14 cellular contexts compared by ENCODE assay signal in genomic region chr16:84607061-84607460, GRCh38. TPM values are rescaled to one million over a fixed set of nuclear protein-coding genes. Genes with fewer than 3 reads are reported as not detected.
DNase-seq lines count a peak whose midpoint lies in the region; ATAC-seq and TF ChIP-seq lines count a peak whose summit lies in the region.
"Had no signal": no experiment of that assay in that cellular context is flagged by ENCODE, and none has a peak within 500 bp of the region (broad histone marks: within the 10 kb centered on the region; RNA-seq: fewer than 3 reads in every experiment).

No MANE protein-coding gene starts in this region.

- H3K4me3 ChIP-seq in lower lobe of right lung (no peak overlapping the region), tibial nerve (no peak overlapping the region)
- H3K4me3 ChIP-seq: SK-N-MC, suprapubic skin had no signal

- H3K36me3 ChIP-seq in lower lobe of right lung: no peaks in the 10 kb centered on the region
- H3K36me3 ChIP-seq in tibial nerve: peaks cover 0 to 6% (median 0%) of the 10 kb centered on the region in 3 donors
- H3K36me3 ChIP-seq: suprapubic skin had no signal

- peaks cover 15 to 42% of the 10 kb centered on the region in 2 donors for H3K36me3 Mint-ChIP-seq in activated T-cell treated with anti-CD3 and anti-CD28 coated beads, Interleukin-2, amount 50 U/mL, for 72 hours (ENCODE audit: insufficient read depth in 2 of 2)
- peaks cover 62% of the 10 kb centered on the region for H3K36me3 Mint-ChIP-seq in activated CD4-positive, alpha-beta memory T cell treated with anti-CD3 and anti-CD28 coated beads for 36 hours

- intact Hi-C loops in activated CD4-positive, alpha-beta memory T cell treated with anti-CD3 and anti-CD28 coated beads for 36 hours (cut with micrococcal nuclease): no loop called here
- intact Hi-C loops in lower lobe of right lung (cut with DNase I): no loop called here

- no peak for ATAC-seq in activated T-cell treated with anti-CD3 and anti-CD28 coated beads, Interleukin-2, amount 50 U/mL, for 72 hours (replicated peaks in 1 of 2)
- ATAC-seq in lower lobe of right lung: no peak
- ATAC-seq: WTC11 had no signal

- H3K9me3 Mint-ChIP-seq in activated T-cell treated with anti-CD3 and anti-CD28 coated beads, Interleukin-2, amount 50 U/mL, for 72 hours: peaks cover 0 to 11% of the 10 kb centered on the region in 2 donors
- peaks cover 7% of the 10 kb centered on the region for H3K9me3 Mint-ChIP-seq in activated CD4-positive, alpha-beta memory T cell treated with anti-CD3 and anti-CD28 coated beads for 36 hours

- H3K27me3 Mint-ChIP-seq in activated T-cell treated with anti-CD3 and anti-CD28 coated beads, Interleukin-2, amount 50 U/mL, for 72 hours (ENCODE audit: low read depth): no peaks in the 10 kb centered on the region
- no peaks in the 10 kb centered on the region for H3K27me3 Mint-ChIP-seq in activated CD4-positive, alpha-beta memory T cell treated with anti-CD3 and anti-CD28 coated beads for 36 hours

- H3K4me1 ChIP-seq in lower lobe of right lung (peaks cover 74% of the 10 kb centered on the region), tibial nerve (peaks cover 0 to 78% (median 61%) of the 10 kb centered on the region in 4 donors)

- H3K27me3 ChIP-seq in lower lobe of right lung (ENCODE audit: low read depth): no peaks in the 10 kb centered on the region
- H3K27me3 ChIP-seq in tibial nerve: no peaks in the 10 kb centered on the region
- H3K27me3 ChIP-seq: suprapubic skin had no signal

- H3K9me3 ChIP-seq in lower lobe of right lung: peaks cover 3% of the 10 kb centered on the region
- H3K9me3 ChIP-seq in tibial nerve: peaks cover 0 to 5% (median 0%) of the 10 kb centered on the region in 4 donors
- H3K9me3 ChIP-seq: suprapubic skin had no signal

- peak overlapping the region; percentile 25 for H3K27ac Mint-ChIP-seq in activated T-cell treated with anti-CD3 and anti-CD28 coated beads, Interleukin-2, amount 50 U/mL, for 72 hours
- H3K27ac Mint-ChIP-seq in activated CD4-positive, alpha-beta memory T cell treated with anti-CD3 and anti-CD28 coated beads for 36 hours: peak overlapping the region; percentile 83
- H3K27ac Mint-ChIP-seq: WTC11 had no signal

- no peak for DNase-seq in activated T-cell treated with anti-CD3 and anti-CD28 coated beads, Interleukin-2, amount 50 U/mL, for 72 hours
- DNase-seq in activated T-cell treated with anti-CD3 and anti-CD28 coated beads, Interleukin-2, amount 50 U/mL, for 1 hour: no peak
- DNase-seq in activated CD4-positive, alpha-beta memory T cell treated with anti-CD3 and anti-CD28 coated beads for 36 hours: no peak
- DNase-seq in lower lobe of right lung (no peak), tibial nerve (ENCODE audit: low spot score in 2 of 2) (no peak), medulla oblongata (ENCODE audit: extremely low spot score) (no peak), LoVo (ENCODE audit: low spot score) (no peak), cerebellum (ENCODE audit: low spot score) (no peak)
- DNase-seq: activated effector memory CD4-positive, alpha-beta T cell treated with Interleukin-2 at 50 U/mL for 16 hours; NCI-H226 had no signal

- TF ChIP-seq EP300 in tibial nerve (IDR thresholded peaks at IDR 0.05): no peak

- peak overlapping the region; percentile 66 to 69 for H3K4me3 Mint-ChIP-seq in activated T-cell treated with anti-CD3 and anti-CD28 coated beads, Interleukin-2, amount 50 U/mL, for 72 hours
- no peak overlapping the region for H3K4me3 Mint-ChIP-seq in activated CD4-positive, alpha-beta memory T cell treated with anti-CD3 and anti-CD28 coated beads for 36 hours
- H3K4me3 Mint-ChIP-seq: WTC11 had no signal

- H3K4me1 Mint-ChIP-seq in activated T-cell treated with anti-CD3 and anti-CD28 coated beads, Interleukin-2, amount 50 U/mL, for 72 hours (ENCODE audit: low read depth): peaks cover 97% of the 10 kb centered on the region
- peaks cover 96% of the 10 kb centered on the region for H3K4me1 Mint-ChIP-seq in activated CD4-positive, alpha-beta memory T cell treated with anti-CD3 and anti-CD28 coated beads for 36 hours (ENCODE audit: low read depth)

- TF ChIP-seq CTCF in lower lobe of right lung (IDR thresholded peaks at IDR 0.05) (no peak), tibial nerve (IDR thresholded peaks at IDR 0.05) (no peak)

- H3K27ac ChIP-seq in lower lobe of right lung: peak overlapping the region; percentile 64
- peak overlapping the region in 3 of 4 donors; percentile 38 to 93 (median 67) for H3K27ac ChIP-seq in tibial nerve
- H3K27ac ChIP-seq: epithelial cell of prostate, SK-N-MC, suprapubic skin had no signal

- TF ChIP-seq POLR2A in tibial nerve (IDR thresholded peaks at IDR 0.05): no peak

- CTCF ChIA-PET in activated CD4-positive, alpha-beta memory T cell treated with anti-CD3 and anti-CD28 coated beads for 36 hours (lab: Charles Lee): interaction anchor here (1.0 to 1.2 kb wide), 3 partner anchors 9 to 13 kb away, joined by 3 to 4 read pairs (median 3); no protein-coding TSS in a partner anchor

- POLR2A ChIA-PET in activated CD4-positive, alpha-beta memory T cell treated with anti-CD3 and anti-CD28 coated beads for 36 hours (lab: Charles Lee): interaction anchor here (0.8 to 2.1 kb wide), 2 partner anchors 9 to 55 kb away, joined by 3 to 7 read pairs; no protein-coding TSS in a partner anchor

- WGBS in tibial nerve, 2 donors: 94 to 97% methylated on average over 12 to 13 of the region's 13 CpGs

RNA-seq across cellular contexts. Expression of gene COTL1, which starts 10.8 kb away (rescaled TPM):
- total RNA-seq in activated T-cell treated with anti-CD3 and anti-CD28 coated beads, Interleukin-2, amount 50 U/mL, for 72 hours: 100 to 1,000 TPM; 353 to 529 TPM
- total RNA-seq in activated CD4-positive, alpha-beta memory T cell treated with anti-CD3 and anti-CD28 coated beads for 36 hours: 100 to 1,000 TPM; 358 to 364 TPM
- 221 TPM for total RNA-seq in lower lobe of right lung
- total RNA-seq in tibial nerve: 10 to 100 TPM; 29.9 to 84.9 (median 52.6) TPM
- 49.2 TPM for total RNA-seq in cerebellum

RNA-seq across cellular contexts. Expression of gene KLHL36, which starts 41.2 kb away (rescaled TPM):
- 10 to 100 TPM; 64.2 to 69.5 TPM for total RNA-seq in activated T-cell treated with anti-CD3 and anti-CD28 coated beads, Interleukin-2, amount 50 U/mL, for 72 hours
- total RNA-seq in activated CD4-positive, alpha-beta memory T cell treated with anti-CD3 and anti-CD28 coated beads for 36 hours: 10 to 100 TPM; 56.1 to 56.8 TPM
- 53.0 TPM for total RNA-seq in lower lobe of right lung
- total RNA-seq in tibial nerve: 10 to 100 TPM; 60.1 to 75.3 (median 66.0) TPM
- 63.5 TPM for total RNA-seq in cerebellum
